ENCODE assay signal across 4 cellular contexts in genomic region chr7:113030489-113030888, GRCh38. TPM values are rescaled to one million over a fixed set of nuclear protein-coding genes. Genes with fewer than 3 reads are reported as not detected.
"Had no signal": no experiment of that assay in that cellular context is flagged by ENCODE, and none has a peak within 500 bp of the region (broad histone marks: within the 10 kb centered on the region; RNA-seq: fewer than 3 reads in every experiment).

No MANE protein-coding gene starts in this region.

- H3K4me3 ChIP-seq: GM12878 had no signal

- ATAC-seq: GM12878 had no signal

- DNase-seq: GDM1, GF-D8 had no signal

RNA-seq across cellular contexts. Expression of gene GPR85, which starts 56.1 kb away (rescaled TPM):
- total RNA-seq: G401 had no signal
